Comparison of ENCODE assay signal across 1 cellular context in the genomic region with DNA sequence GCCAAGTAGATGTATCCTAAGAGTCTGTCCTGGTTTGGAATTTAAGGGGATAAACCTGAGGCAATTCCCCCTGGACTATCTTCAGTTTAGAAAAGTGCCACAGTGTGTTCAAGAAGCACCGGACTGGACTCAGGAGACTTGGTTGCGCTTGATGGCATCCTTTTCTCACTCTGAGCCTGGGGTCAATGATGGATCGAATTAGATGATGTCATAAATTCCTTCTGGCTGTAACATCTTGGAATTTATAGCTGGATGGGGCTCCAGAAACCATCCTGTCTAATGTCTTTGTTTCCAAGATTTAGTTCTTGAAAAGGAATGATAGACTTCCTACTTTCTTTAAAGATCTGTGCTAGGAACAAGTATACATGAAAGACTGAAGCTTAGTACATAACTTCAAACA.
TF ChIP-seq lines count a peak whose summit lies in the region.

No MANE protein-coding gene starts in this region.

TF ChIP-seq in SK-N-SH treated with all-trans-retinoic acid at 6 μM for 48 hours, 23 proteins besides CTCF, POLR2A, EP300 and RAD21 (continued from another document):
- TF ChIP-seq, protein P1, sequence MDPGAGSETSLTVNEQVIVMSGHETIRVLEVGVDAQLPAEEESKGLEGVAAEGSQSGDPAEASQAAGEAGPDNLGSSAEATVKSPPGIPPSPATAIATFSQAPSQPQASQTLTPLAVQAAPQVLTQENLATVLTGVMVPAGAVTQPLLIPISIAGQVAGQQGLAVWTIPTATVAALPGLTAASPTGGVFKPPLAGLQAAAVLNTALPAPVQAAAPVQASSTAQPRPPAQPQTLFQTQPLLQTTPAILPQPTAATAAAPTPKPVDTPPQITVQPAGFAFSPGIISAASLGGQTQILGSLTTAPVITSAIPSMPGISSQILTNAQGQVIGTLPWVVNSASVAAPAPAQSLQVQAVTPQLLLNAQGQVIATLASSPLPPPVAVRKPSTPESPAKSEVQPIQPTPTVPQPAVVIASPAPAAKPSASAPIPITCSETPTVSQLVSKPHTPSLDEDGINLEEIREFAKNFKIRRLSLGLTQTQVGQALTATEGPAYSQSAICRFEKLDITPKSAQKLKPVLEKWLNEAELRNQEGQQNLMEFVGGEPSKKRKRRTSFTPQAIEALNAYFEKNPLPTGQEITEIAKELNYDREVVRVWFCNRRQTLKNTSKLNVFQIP (CRISPR knock-in tag; IDR thresholded peaks at IDR 0.05; ENCODE audit: borderline replicate concordance, low read depth) = no peak
